8 cellular contexts compared by ENCODE assay signal in genomic region chr10:71302874-71303568, GRCh38. TPM values are rescaled to one million over a fixed set of nuclear protein-coding genes. Genes with fewer than 3 reads are reported as not detected.
DNase-seq lines count a peak whose midpoint lies in the region; ATAC-seq and TF ChIP-seq lines count a peak whose summit lies in the region.

No MANE protein-coding gene starts in this region.

- no peak overlapping the region for H3K4me3 ChIP-seq in CD4-positive, CD25-positive, alpha-beta regulatory T cell (ENCODE audit: low read depth, low read length)
- H3K4me3 ChIP-seq in HAP-1 (no peak overlapping the region), brain microvascular endothelial cell (ENCODE audit: low read depth, low read length) (no peak overlapping the region)

- H3K4me3 Mint-ChIP-seq in CD4-positive, CD25-positive, alpha-beta regulatory T cell = no peak overlapping the region

- no peaks in the 10 kb centered on the region for H3K9me3 ChIP-seq in CD4-positive, CD25-positive, alpha-beta regulatory T cell (ENCODE audit: control insufficient read depth in 2 of 2, low read length in 2 of 2)
- no peaks in the 10 kb centered on the region for H3K9me3 ChIP-seq in HAP-1

- peak in 2 of 3 donors; percentile 41 to 62 for DNase-seq in CD4-positive, CD25-positive, alpha-beta regulatory T cell
- DNase-seq in HAP-1 (ENCODE audit: low spot score in 2 of 2) (peak; percentile 41 to 66), NCI-H774 (lab: John Stamatoyannopoulos, UW) (peak; percentile 19), brain microvascular endothelial cell (peak; percentile 40), left colon (no peak), GOT3 (lab: John Stamatoyannopoulos, UW) (no peak)

- no peaks in the 10 kb centered on the region for H3K36me3 Mint-ChIP-seq in CD4-positive, CD25-positive, alpha-beta regulatory T cell

- intact Hi-C loops in left colon (cut with DNase I, micrococcal nuclease) = no loop called here

- peaks cover 6% of the 10 kb centered on the region for H3K27me3 Mint-ChIP-seq in CD4-positive, CD25-positive, alpha-beta regulatory T cell

- H3K9me3 Mint-ChIP-seq in CD4-positive, CD25-positive, alpha-beta regulatory T cell = no peaks in the 10 kb centered on the region

- peak overlapping the region in 1 of 3 donors; percentile 56 for H3K27ac Mint-ChIP-seq in CD4-positive, CD25-positive, alpha-beta regulatory T cell

- no peaks in the 10 kb centered on the region for H3K36me3 ChIP-seq in CD4-positive, CD25-positive, alpha-beta regulatory T cell (ENCODE audit: control insufficient read depth, insufficient read depth, low read length)
- H3K36me3 ChIP-seq in HAP-1 (replicated peaks) (no peaks in the 10 kb centered on the region), brain microvascular endothelial cell (replicated peaks) (no peaks in the 10 kb centered on the region)

- no peaks in the 10 kb centered on the region for H3K27me3 ChIP-seq in CD4-positive, CD25-positive, alpha-beta regulatory T cell (ENCODE audit: control insufficient read depth, insufficient read depth, low read length)
- H3K27me3 ChIP-seq in HAP-1 (ENCODE audit: low read depth) (no peaks in the 10 kb centered on the region), brain microvascular endothelial cell (replicated peaks) (no peaks in the 10 kb centered on the region)

- in situ Hi-C loops in HAP-1 (cut with MboI; ENCODE audit: low sequenced_read_pairs) (no loop called here), brain microvascular endothelial cell (cut with HindIII; ENCODE audit: low pct_ligation_motif_present, low sequenced_read_pairs) (no loop called here)

- peak in 1 of 2 donors; percentile 36 for ATAC-seq in CD4-positive, CD25-positive, alpha-beta regulatory T cell (ENCODE audit: low read depth in 2 of 2)
- ATAC-seq in left colon (peak; percentile 46), GM21390 (IDR thresholded peaks at IDR 0.05; ENCODE audit: unreplicated experiment) (no peak), GM19035 (IDR thresholded peaks at IDR 0.05; ENCODE audit: unreplicated experiment) (no peak)

- H3K4me1 Mint-ChIP-seq in CD4-positive, CD25-positive, alpha-beta regulatory T cell = peaks cover 0 to 2% (median 0%) of the 10 kb centered on the region in 4 donors

- no peak overlapping the region for H3K27ac ChIP-seq in CD4-positive, CD25-positive, alpha-beta regulatory T cell (ENCODE audit: insufficient read depth, low read length, poor library complexity, severe bottlenecking)
- H3K27ac ChIP-seq in brain microvascular endothelial cell = no peak overlapping the region

- TF ChIP-seq CTCF in brain microvascular endothelial cell (IDR thresholded peaks at IDR 0.05; ENCODE audit: low read depth, low read length, missing control alignments) = peak; percentile 60

- no peaks in the 10 kb centered on the region for H3K4me1 ChIP-seq in CD4-positive, CD25-positive, alpha-beta regulatory T cell (ENCODE audit: control insufficient read depth, insufficient read depth, low read length, poor library complexity, severe bottlenecking)
- no peaks in the 10 kb centered on the region for H3K4me1 ChIP-seq in HAP-1

RNA-seq across cellular contexts. Expression of gene SLC29A3, which starts 16.0 kb away (rescaled TPM):
- 4.8 TPM for total RNA-seq in CD4-positive, CD25-positive, alpha-beta regulatory T cell
- 10 to 100 TPM in 3 of 4 donors, 1 to 10 TPM in 1; 9.4 to 16.2 (median 12.4) TPM for polyA plus RNA-seq in CD4-positive, CD25-positive, alpha-beta regulatory T cell
- total RNA-seq in left colon = 1 to 10 TPM; 4.1 to 6.7 TPM

Comparison
In these comparisons a context has a peak if more than half of its experiments do, and no peak if none do; other contexts are left out.
1. DNase-seq: peak in CD4-positive, CD25-positive, alpha-beta regulatory T cell (2 of 3), HAP-1 (2 of 2), NCI-H774 (single experiment) and brain microvascular endothelial cell (single experiment); none in left colon (0 of 2) and GOT3 (single experiment).